Comparison of ENCODE assay signal across 7 cellular contexts in the genomic region with DNA sequence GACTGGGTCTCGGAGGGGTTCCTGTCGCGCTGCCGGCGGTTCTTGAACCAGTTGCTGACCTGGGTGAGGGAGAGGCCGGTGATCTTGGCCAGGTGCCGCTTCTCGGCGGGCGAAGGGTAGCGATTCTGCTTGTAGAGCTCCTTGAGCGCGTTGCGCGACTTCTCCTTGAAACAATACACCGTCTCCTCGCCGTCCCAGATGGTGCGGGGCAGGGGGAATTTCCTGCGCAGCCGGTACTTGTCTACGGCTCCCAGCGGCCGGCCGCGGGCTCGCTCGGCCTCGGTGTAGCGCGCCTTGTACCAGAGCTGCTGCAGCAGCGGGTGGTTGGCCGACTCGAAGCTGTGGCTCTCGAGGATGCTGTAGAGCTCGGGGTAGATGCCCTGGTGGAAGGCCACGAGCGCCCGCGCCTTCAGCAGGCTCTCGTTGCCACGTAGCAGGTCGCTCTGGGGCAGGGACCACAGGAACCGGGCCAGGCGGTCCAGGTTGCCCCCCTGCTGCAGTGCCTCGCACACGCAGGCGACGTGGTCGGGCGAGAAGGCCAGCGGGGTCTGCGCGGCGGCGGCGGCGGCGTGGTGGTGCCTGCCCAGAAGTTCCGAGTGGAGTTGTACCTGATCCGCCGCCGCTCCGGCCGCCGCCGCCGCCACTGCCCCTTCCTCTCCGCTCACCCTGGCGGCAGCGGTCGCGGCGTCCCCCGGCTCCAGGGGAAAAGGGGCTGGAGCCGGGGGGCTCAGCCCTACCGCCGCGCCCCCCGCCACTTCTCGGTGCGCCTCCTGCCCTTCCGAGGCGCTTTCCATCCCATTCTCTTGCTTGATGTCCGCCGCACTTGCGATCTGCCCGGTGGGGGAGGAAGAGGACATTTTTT. TPM values are rescaled to one million over a fixed set of nuclear protein-coding genes. Genes with fewer than 3 reads are reported as not detected.
DNase-seq lines count a peak whose midpoint lies in the region; ATAC-seq and TF ChIP-seq lines count a peak whose summit lies in the region.

No MANE protein-coding gene starts in this region.

- H3K27me3 ChIP-seq in gastroesophageal sphincter, result peaks cover 27% of the 10 kb centered on the region

- no peaks in the 10 kb centered on the region for H3K9me3 Mint-ChIP-seq in activated T-helper 17 cell treated with anti-CD3 and anti-CD28 coated beads, Interleukin-2, amount 50 U/mL, for 72 hours

- H3K27ac Mint-ChIP-seq in activated T-helper 17 cell treated with anti-CD3 and anti-CD28 coated beads, Interleukin-2, amount 50 U/mL, for 72 hours, result no peak overlapping the region

- peaks cover 68% of the 10 kb centered on the region for H3K27me3 Mint-ChIP-seq in activated T-helper 17 cell treated with anti-CD3 and anti-CD28 coated beads, Interleukin-2, amount 50 U/mL, for 72 hours

- ATAC-seq in activated T-helper 17 cell treated with anti-CD3 and anti-CD28 coated beads, Interleukin-2, amount 50 U/mL, for 72 hours (replicated peaks), result peak; percentile 56
- ATAC-seq in gastroesophageal sphincter, result peak; percentile 32
- peak; percentile 26 for ATAC-seq in omental fat pad (ENCODE audit: low FRiP score)

- TF ChIP-seq POLR2A in gastroesophageal sphincter (IDR thresholded peaks at IDR 0.05), result no peak

- peaks cover 12% of the 10 kb centered on the region for H3K4me1 ChIP-seq in HEK293 (ENCODE audit: control insufficient read depth, insufficient read depth, low read length)
- peaks cover 0 to 37% (median 5%) of the 10 kb centered on the region in 3 donors for H3K4me1 ChIP-seq in gastroesophageal sphincter

- H3K9me3 ChIP-seq in HEK293 (ENCODE audit: control insufficient read depth, insufficient read depth, low read depth, low read length) (no peaks in the 10 kb centered on the region), gastroesophageal sphincter (no peaks in the 10 kb centered on the region)

- POLR2A ChIA-PET in HEK293 (lab: Yijun Ruan, JAX), result interaction anchor here (0.6 to 4.4 kb wide), 14 partner anchors 10 to 972 kb away, joined by 3 to 62 read pairs (median 4); partner anchors contain the start of genes HIF1A, SIX1, SLC38A6 and TRMT5

- peak overlapping the region; percentile 99 for H3K27ac ChIP-seq in HEK293 (ENCODE audit: extremely low read depth, low read depth, low read length)
- peak overlapping the region in 3 of 4 donors; percentile 65 to 80 (median 79) for H3K27ac ChIP-seq in gastroesophageal sphincter

- CTCF ChIA-PET in HEK293 (lab: Yijun Ruan, JAX), result interaction anchor here (0.5 to 1.0 kb wide), 5 partner anchors 23 to 529 kb away, joined by 3 to 5 read pairs (median 3); no protein-coding TSS in a partner anchor

- peaks cover 7% of the 10 kb centered on the region for H3K4me1 Mint-ChIP-seq in activated T-helper 17 cell treated with anti-CD3 and anti-CD28 coated beads, Interleukin-2, amount 50 U/mL, for 72 hours

- H3K36me3 Mint-ChIP-seq in activated T-helper 17 cell treated with anti-CD3 and anti-CD28 coated beads, Interleukin-2, amount 50 U/mL, for 72 hours (ENCODE audit: low read depth), result no peaks in the 10 kb centered on the region

- WGBS in gastroesophageal sphincter (ENCODE audit: low coverage in 1 of 2), 2 donors, result 1% methylated on average over 12 to 18 of the region's 88 CpGs

- DNase-seq in GM03348 (ENCODE audit: low spot score) (peak; percentile 67), NCI-H510A (lab: John Stamatoyannopoulos, UW) (peak; percentile 11), omental fat pad (ENCODE audit: low spot score) (no peak), NCI-H446 treated with DMSO at 0.1 percent for 48 hours (lab: John Stamatoyannopoulos, UW) (no peak)

- peak overlapping the region; percentile 84 for H3K4me3 Mint-ChIP-seq in activated T-helper 17 cell treated with anti-CD3 and anti-CD28 coated beads, Interleukin-2, amount 50 U/mL, for 72 hours

- no peak for TF ChIP-seq EP300 in gastroesophageal sphincter (IDR thresholded peaks at IDR 0.05)

- H3K36me3 ChIP-seq in HEK293 (ENCODE audit: control insufficient read depth in 2 of 2, insufficient read depth in 1 of 2, low read length in 2 of 2) (peaks cover 5 to 25% of the 10 kb centered on the region in 2 experiments; a peak in 2 of 3 replicates), gastroesophageal sphincter (no peaks in the 10 kb centered on the region)

- H3K4me3 ChIP-seq in HEK293 (ENCODE audit: low read depth, low read length) (peak overlapping the region; percentile 96), gastroesophageal sphincter (peak overlapping the region; percentile 53 to 75)

- TF ChIP-seq CTCF in HEK293 (tag by site-specific recombination; IDR thresholded peaks at IDR 0.05) (no peak; the same call in 1 of the 2 replicates), gastroesophageal sphincter (IDR thresholded peaks at IDR 0.05) (peak in 1 of 4 experiments; percentile 10), omental fat pad (IDR thresholded peaks at IDR 0.05) (no peak)

TF ChIP-seq in HEK293, 187 proteins besides CTCF, POLR2A, EP300 and RAD21 (continues in another document):
- TF ChIP-seq, protein P1, sequence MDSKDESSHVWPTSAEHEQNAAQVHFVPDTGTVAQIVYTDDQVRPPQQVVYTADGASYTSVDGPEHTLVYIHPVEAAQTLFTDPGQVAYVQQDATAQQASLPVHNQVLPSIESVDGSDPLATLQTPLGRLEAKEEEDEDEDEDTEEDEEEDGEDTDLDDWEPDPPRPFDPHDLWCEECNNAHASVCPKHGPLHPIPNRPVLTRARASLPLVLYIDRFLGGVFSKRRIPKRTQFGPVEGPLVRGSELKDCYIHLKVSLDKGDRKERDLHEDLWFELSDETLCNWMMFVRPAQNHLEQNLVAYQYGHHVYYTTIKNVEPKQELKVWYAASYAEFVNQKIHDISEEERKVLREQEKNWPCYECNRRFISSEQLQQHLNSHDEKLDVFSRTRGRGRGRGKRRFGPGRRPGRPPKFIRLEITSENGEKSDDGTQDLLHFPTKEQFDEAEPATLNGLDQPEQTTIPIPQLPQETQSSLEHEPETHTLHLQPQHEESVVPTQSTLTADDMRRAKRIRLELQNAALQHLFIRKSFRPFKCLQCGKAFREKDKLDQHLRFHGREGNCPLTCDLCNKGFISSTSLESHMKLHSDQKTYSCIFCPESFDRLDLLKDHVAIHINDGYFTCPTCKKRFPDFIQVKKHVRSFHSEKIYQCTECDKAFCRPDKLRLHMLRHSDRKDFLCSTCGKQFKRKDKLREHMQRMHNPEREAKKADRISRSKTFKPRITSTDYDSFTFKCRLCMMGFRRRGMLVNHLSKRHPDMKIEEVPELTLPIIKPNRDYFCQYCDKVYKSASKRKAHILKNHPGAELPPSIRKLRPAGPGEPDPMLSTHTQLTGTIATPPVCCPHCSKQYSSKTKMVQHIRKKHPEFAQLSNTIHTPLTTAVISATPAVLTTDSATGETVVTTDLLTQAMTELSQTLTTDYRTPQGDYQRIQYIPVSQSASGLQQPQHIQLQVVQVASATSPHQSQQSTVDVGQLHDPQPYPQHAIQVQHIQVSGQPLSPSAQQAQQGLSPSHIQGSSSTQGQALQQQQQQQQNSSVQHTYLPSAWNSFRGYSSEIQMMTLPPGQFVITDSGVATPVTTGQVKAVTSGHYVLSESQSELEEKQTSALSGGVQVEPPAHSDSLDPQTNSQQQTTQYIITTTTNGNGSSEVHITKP (tag by site-specific recombination; IDR thresholded peaks at IDR 0.05), result no peak; the same call in 1 of the 2 replicates
- TF ChIP-seq ZBTB21 (tag by site-specific recombination; IDR thresholded peaks at IDR 0.05), result no peak
- no peak for TF ChIP-seq ZNF585B (tag by site-specific recombination; IDR thresholded peaks at IDR 0.05)
- TF ChIP-seq OVOL3 (tag by site-specific recombination; IDR thresholded peaks at IDR 0.05), result no peak
- TF ChIP-seq ZBTB8A (tag by site-specific recombination; IDR thresholded peaks at IDR 0.05), result no peak
- no peak for TF ChIP-seq FEZF1 (tag by site-specific recombination; IDR thresholded peaks at IDR 0.05)
- TF ChIP-seq ZNF121 (tag by site-specific recombination; IDR thresholded peaks at IDR 0.05), result no peak
- no peak for TF ChIP-seq ZNF837 (tag by site-specific recombination; IDR thresholded peaks at IDR 0.05)
- TF ChIP-seq PRDM1 (tag by site-specific recombination; IDR thresholded peaks at IDR 0.05), result 0 out of 2 replicates have a peak, but pooled peaks have one; percentile 25
- no peak for TF ChIP-seq RBAK (tag by site-specific recombination; IDR thresholded peaks at IDR 0.05)
- TF ChIP-seq ZSCAN30 (tag by site-specific recombination; IDR thresholded peaks at IDR 0.05), result no peak
- no peak for TF ChIP-seq ZNF184 (tag by site-specific recombination; IDR thresholded peaks at IDR 0.05)
- no peak for TF ChIP-seq ZNF175 (tag by site-specific recombination; IDR thresholded peaks at IDR 0.05)
- no peak for TF ChIP-seq IKZF3 (tag by site-specific recombination; IDR thresholded peaks at IDR 0.05)
- no peak for TF ChIP-seq ZBTB1 (tag by site-specific recombination; IDR thresholded peaks at IDR 0.05)
- TF ChIP-seq WT1 (tag by site-specific recombination; IDR thresholded peaks at IDR 0.05), result no peak
- peak; percentile 19; the same call in 1 of the 2 replicates for TF ChIP-seq ZEB2 (tag by site-specific recombination; IDR thresholded peaks at IDR 0.05)
- no peak for TF ChIP-seq ZNF776 (tag by site-specific recombination; IDR thresholded peaks at IDR 0.05; ENCODE audit: borderline replicate concordance)
- TF ChIP-seq ZNF324 (tag by site-specific recombination; IDR thresholded peaks at IDR 0.05), result no peak
- TF ChIP-seq ELK4 (IDR thresholded peaks at IDR 0.05; ENCODE audit: borderline replicate concordance, low read depth, low read length), result no peak

RNA-seq across cellular contexts. Expression of gene SIX4, which starts 0.7 kb away (rescaled TPM):
- under 1 TPM in 1 of 2 donors, not detected in 1; 0.54 TPM for total RNA-seq in activated T-helper 17 cell treated with anti-CD3 and anti-CD28 coated beads, Interleukin-2, amount 50 U/mL, for 72 hours
- total RNA-seq in gastroesophageal sphincter (1 to 10 TPM; 1.6 to 2.4 (median 2.1) TPM), omental fat pad (10 to 100 TPM in 1 of 4 donors, 1 to 10 TPM in 2, under 1 TPM in 1; 0.95 to 13.4 (median 3.0) TPM)

RNA-seq across cellular contexts. Expression of gene MNAT1, which starts 11.1 kb away (rescaled TPM):
- 10 to 100 TPM; 13.4 to 29.9 TPM for total RNA-seq in activated T-helper 17 cell treated with anti-CD3 and anti-CD28 coated beads, Interleukin-2, amount 50 U/mL, for 72 hours
- 10 to 100 TPM; 30.4 to 46.0 (median 42.8) TPM for total RNA-seq in gastroesophageal sphincter
- total RNA-seq in omental fat pad, result 10 to 100 TPM; 20.4 to 35.4 (median 31.3) TPM

Comparison
In these comparisons a context has a peak if more than half of its experiments do, and no peak if none do; other contexts are left out.
1. DNase-seq: peak in GM03348 (single experiment) and NCI-H510A (single experiment); none in omental fat pad (single experiment) and NCI-H446 treated with DMSO at 0.1 percent for 48 hours (single experiment).
2. Peak in every context shown above with its lines, with median percentiles within 50 percentile points of each other: ATAC-seq.